18 cellular contexts compared by ENCODE assay signal in genomic region chr16:72493681-72494415, GRCh38.
A peak's percentile ranks its signal among the peaks of the same experiment; 100 is the strongest.
DNase-seq lines count a peak whose midpoint lies in the region; ATAC-seq and TF ChIP-seq lines count a peak whose summit lies in the region.
"Had no signal": no experiment of that assay in that cellular context is flagged by ENCODE, and none has a peak within 500 bp of the region (broad histone marks: within the 10 kb centered on the region; RNA-seq: fewer than 3 reads in every experiment).

No MANE protein-coding gene starts in this region.

- H3K27me3 ChIP-seq in MG63 (no peaks in the 10 kb centered on the region), heart right ventricle (no peaks in the 10 kb centered on the region)
- H3K27me3 ChIP-seq: body of pancreas, esophagus squamous epithelium had no signal

- TF ChIP-seq CTCF in cardiac fibroblast (IDR thresholded peaks at IDR 0.05; ENCODE audit: low read depth, low read length) (no peak), osteocyte (IDR thresholded peaks at IDR 0.05) (no peak), heart right ventricle (IDR thresholded peaks at IDR 0.05) (no peak)

- no peaks in the 10 kb centered on the region for H3K36me3 Mint-ChIP-seq in osteocyte (ENCODE audit: unreplicated experiment)
- H3K36me3 Mint-ChIP-seq: CD14-positive monocyte had no signal

- no peak overlapping the region for H3K27ac ChIP-seq in heart right ventricle
- H3K27ac ChIP-seq: body of pancreas, esophagus squamous epithelium had no signal

- H3K9me3 ChIP-seq in MG63, result no peaks in the 10 kb centered on the region
- no peaks in the 10 kb centered on the region for H3K9me3 ChIP-seq in heart right ventricle
- H3K9me3 ChIP-seq: body of pancreas, esophagus squamous epithelium had no signal

- H3K4me1 ChIP-seq in heart right ventricle, result no peaks in the 10 kb centered on the region
- H3K4me1 ChIP-seq: body of pancreas, esophagus squamous epithelium had no signal

- peak overlapping the region; percentile 97 for H3K27ac Mint-ChIP-seq in osteocyte (ENCODE audit: unreplicated experiment)

- H3K4me1 Mint-ChIP-seq in osteocyte (ENCODE audit: unreplicated experiment), result peaks cover 39% of the 10 kb centered on the region
- H3K4me1 Mint-ChIP-seq: CD14-positive monocyte had no signal

- H3K36me3 ChIP-seq in MG63 (no peaks in the 10 kb centered on the region), heart right ventricle (no peaks in the 10 kb centered on the region)
- H3K36me3 ChIP-seq: esophagus squamous epithelium had no signal

- H3K27me3 Mint-ChIP-seq in osteocyte (ENCODE audit: unreplicated experiment), result no peaks in the 10 kb centered on the region

- ATAC-seq in HG03469 (IDR thresholded peaks at IDR 0.05; ENCODE audit: unreplicated experiment) (no peak), heart right ventricle (no peak), HG02885 (IDR thresholded peaks at IDR 0.05; ENCODE audit: poor library complexity, unreplicated experiment) (no peak)
- ATAC-seq: body of pancreas, left ventricle myocardium superior had no signal

- 85 to 89% methylated on average over 9 of the region's 9 CpGs for WGBS in heart right ventricle, 2 donors

- H3K9me3 Mint-ChIP-seq in osteocyte (ENCODE audit: unreplicated experiment), result no peaks in the 10 kb centered on the region
- H3K9me3 Mint-ChIP-seq: CD14-positive monocyte had no signal

- DNase-seq in EL (peak; percentile 74), MG63 (no peak), cardiac fibroblast (ENCODE audit: low read depth in 2 of 2) (peak; percentile 40 to 81), osteocyte (ENCODE audit: extremely low spot score, unreplicated experiment) (no peak), ureter (ENCODE audit: low spot score) (no peak), heart right ventricle (no peak)
- DNase-seq: activated effector memory CD4-positive, alpha-beta T cell treated with anti-CD3 and anti-CD28 coated beads, Interleukin-2, amount 50 U/mL, for 16 hours; body of pancreas; DMS53; esophagus squamous epithelium; left ventricle myocardium superior; MM.1S; NCI-H187 treated with DMSO at 0.1 percent for 48 hours; NCI-H510A; stimulated activated naive CD4-positive, alpha-beta T cell treated with Interleukin-2 at 50 U/mL for 16 hours had no signal

- H3K4me3 Mint-ChIP-seq in osteocyte (ENCODE audit: unreplicated experiment), result peak overlapping the region; percentile 72
- H3K4me3 Mint-ChIP-seq: CD14-positive monocyte had no signal

- intact Hi-C loops in heart right ventricle (cut with DNase I), result no loop called here

- H3K4me3 ChIP-seq in MG63 (0 out of 2 replicates have a peak overlapping the region, but pooled peaks have one; percentile 5), cardiac fibroblast (replicated peaks in 1 of 2; ENCODE audit: low read depth in 2 of 2, low read length in 2 of 2) (peak overlapping the region in 1 of 2 donors; percentile 22), heart right ventricle (no peak overlapping the region)
- H3K4me3 ChIP-seq: body of pancreas, esophagus squamous epithelium had no signal

Comparison
In these comparisons a context has a peak if more than half of its experiments do, and no peak if none do; other contexts are left out.
1. DNase-seq: peak in EL (single experiment) and cardiac fibroblast (2 of 2); none in MG63 (single experiment), osteocyte (single experiment), ureter (single experiment) and heart right ventricle (0 of 2).